Comparison of ENCODE assay signal across 9 cellular contexts in genomic region chr5:103561670-103562069, GRCh38. TPM values are rescaled to one million over a fixed set of nuclear protein-coding genes. Genes with fewer than 3 reads are reported as not detected.
DNase-seq lines count a peak whose midpoint lies in the region; ATAC-seq, FAIRE-seq and TF ChIP-seq lines count a peak whose summit lies in the region.
"Had no signal": no experiment of that assay in that cellular context is flagged by ENCODE, and none has a peak within 500 bp of the region (broad histone marks: within the 10 kb centered on the region; RNA-seq: fewer than 3 reads in every experiment).

No MANE protein-coding gene starts in this region.

- no peaks in the 10 kb centered on the region for H3K27me3 ChIP-seq in hepatocyte
- H3K27me3 ChIP-seq in small intestine (ENCODE audit: control insufficient read depth in 2 of 2, insufficient read depth in 2 of 2, low read length in 2 of 2), result no peaks in the 10 kb centered on the region
- no peaks in the 10 kb centered on the region for H3K27me3 ChIP-seq in effector memory CD4-positive, alpha-beta T cell (replicated peaks; ENCODE audit: control insufficient read depth, insufficient read depth, low read length, poor library complexity, severe bottlenecking)
- H3K27me3 ChIP-seq: BLaER1 had no signal

- peaks cover 17% of the 10 kb centered on the region for H3K79me2 ChIP-seq in hepatocyte

- H3K9me2 ChIP-seq in hepatocyte (replicated peaks; ENCODE audit: insufficient read depth), result no peaks in the 10 kb centered on the region

- H2AFZ ChIP-seq in hepatocyte, result peak overlapping the region; percentile 89

- 58% methylated on average over 4 of the region's 4 CpGs for WGBS in hepatocyte (ENCODE audit: low lambda C conversion rate, missing lambda C conversion rate)
- WGBS in small intestine, 3 donors, result 46 to 68% (median 57%) methylated on average over 4 of the region's 4 CpGs

- peak; percentile 38 for ATAC-seq in SK-N-SH treated with all-trans-retinoic acid at 6 μM for 48 hours

- DNase-seq in NCI-H2227 (lab: John Stamatoyannopoulos, UW; ENCODE audit: unreplicated experiment) (peak; percentile 5), NCI-H2227 treated with DMSO at 0.1 percent for 48 hours (lab: John Stamatoyannopoulos, UW) (no peak), hepatocyte (ENCODE audit: low spot score) (no peak), small intestine (peak; percentile 9), middle frontal gyrus (ENCODE audit: extremely low spot score, low spot score) (no peak)
- no peak for DNase-seq in effector memory CD4-positive, alpha-beta T cell
- DNase-seq in stimulated activated CD4-positive, alpha-beta T cell treated with anti-CD3 and anti-CD28 coated beads, Interleukin-4, amount 100 ng/mL, for 4 hours, result no peak

- H3K4me1 ChIP-seq in hepatocyte (ENCODE audit: insufficient read depth) (peaks cover 9% of the 10 kb centered on the region), small intestine (ENCODE audit: control insufficient read depth in 2 of 2, insufficient read depth in 1 of 2, low read depth in 1 of 2, low read length in 1 of 2) (no peaks in the 10 kb centered on the region)
- no peaks in the 10 kb centered on the region for H3K4me1 ChIP-seq in effector memory CD4-positive, alpha-beta T cell (ENCODE audit: control insufficient read depth, insufficient read depth, low read length, poor library complexity, severe bottlenecking)
- H3K4me1 ChIP-seq: BLaER1 had no signal

- no peak for FAIRE-seq in small intestine (lab: Jason Lieb, UNC)

- H3K4me3 ChIP-seq in hepatocyte (peak overlapping the region; percentile 87), small intestine (ENCODE audit: low read depth in 1 of 2, low read length in 2 of 2) (peak overlapping the region in 1 of 2 donors; percentile 83)
- no peak overlapping the region for H3K4me3 ChIP-seq in effector memory CD4-positive, alpha-beta T cell (ENCODE audit: insufficient read depth, low read depth, low read length, poor library complexity, severe bottlenecking)
- H3K4me3 ChIP-seq: BLaER1 had no signal

- H3K9me3 ChIP-seq in hepatocyte (ENCODE audit: low read depth), result no peaks in the 10 kb centered on the region
- no peaks in the 10 kb centered on the region for H3K9me3 ChIP-seq in small intestine (ENCODE audit: control insufficient read depth, low read depth)
- H3K9me3 ChIP-seq in effector memory CD4-positive, alpha-beta T cell (ENCODE audit: control insufficient read depth, low read length), result no peaks in the 10 kb centered on the region
- H3K9me3 ChIP-seq: BLaER1 had no signal

- no peaks in the 10 kb centered on the region for H3K36me3 ChIP-seq in hepatocyte (replicated peaks; ENCODE audit: insufficient read depth, low read depth)
- H3K36me3 ChIP-seq in small intestine (ENCODE audit: control insufficient read depth in 2 of 2, insufficient read depth in 2 of 2, low read length in 2 of 2), result no peaks in the 10 kb centered on the region
- no peaks in the 10 kb centered on the region for H3K36me3 ChIP-seq in effector memory CD4-positive, alpha-beta T cell (ENCODE audit: control insufficient read depth, insufficient read depth, low read length)
- H3K36me3 ChIP-seq: BLaER1 had no signal

- H3K4me2 ChIP-seq in hepatocyte, result peak overlapping the region; percentile 81
- H3K4me2 ChIP-seq: BLaER1 had no signal

- H4K20me1 ChIP-seq in hepatocyte (ENCODE audit: insufficient read depth, poor library complexity, severe bottlenecking), result no peaks in the 10 kb centered on the region
- H4K20me1 ChIP-seq: BLaER1 had no signal

- TF ChIP-seq CTCF in hepatocyte (IDR thresholded peaks at IDR 0.05; ENCODE audit: poor library complexity), result no peak

- H3K27ac ChIP-seq in hepatocyte, result peak overlapping the region; percentile 98
- H3K27ac ChIP-seq in small intestine (ENCODE audit: low read depth in 1 of 2, low read length in 1 of 2), result no peak overlapping the region
- H3K27ac ChIP-seq in effector memory CD4-positive, alpha-beta T cell (ENCODE audit: insufficient read depth, low read length, poor library complexity, severe bottlenecking), result no peak overlapping the region
- H3K27ac ChIP-seq: BLaER1 had no signal

TF ChIP-seq in SK-N-SH treated with all-trans-retinoic acid at 6 μM for 48 hours, 23 proteins besides CTCF, POLR2A, EP300 and RAD21:
- TF ChIP-seq, protein P1, sequence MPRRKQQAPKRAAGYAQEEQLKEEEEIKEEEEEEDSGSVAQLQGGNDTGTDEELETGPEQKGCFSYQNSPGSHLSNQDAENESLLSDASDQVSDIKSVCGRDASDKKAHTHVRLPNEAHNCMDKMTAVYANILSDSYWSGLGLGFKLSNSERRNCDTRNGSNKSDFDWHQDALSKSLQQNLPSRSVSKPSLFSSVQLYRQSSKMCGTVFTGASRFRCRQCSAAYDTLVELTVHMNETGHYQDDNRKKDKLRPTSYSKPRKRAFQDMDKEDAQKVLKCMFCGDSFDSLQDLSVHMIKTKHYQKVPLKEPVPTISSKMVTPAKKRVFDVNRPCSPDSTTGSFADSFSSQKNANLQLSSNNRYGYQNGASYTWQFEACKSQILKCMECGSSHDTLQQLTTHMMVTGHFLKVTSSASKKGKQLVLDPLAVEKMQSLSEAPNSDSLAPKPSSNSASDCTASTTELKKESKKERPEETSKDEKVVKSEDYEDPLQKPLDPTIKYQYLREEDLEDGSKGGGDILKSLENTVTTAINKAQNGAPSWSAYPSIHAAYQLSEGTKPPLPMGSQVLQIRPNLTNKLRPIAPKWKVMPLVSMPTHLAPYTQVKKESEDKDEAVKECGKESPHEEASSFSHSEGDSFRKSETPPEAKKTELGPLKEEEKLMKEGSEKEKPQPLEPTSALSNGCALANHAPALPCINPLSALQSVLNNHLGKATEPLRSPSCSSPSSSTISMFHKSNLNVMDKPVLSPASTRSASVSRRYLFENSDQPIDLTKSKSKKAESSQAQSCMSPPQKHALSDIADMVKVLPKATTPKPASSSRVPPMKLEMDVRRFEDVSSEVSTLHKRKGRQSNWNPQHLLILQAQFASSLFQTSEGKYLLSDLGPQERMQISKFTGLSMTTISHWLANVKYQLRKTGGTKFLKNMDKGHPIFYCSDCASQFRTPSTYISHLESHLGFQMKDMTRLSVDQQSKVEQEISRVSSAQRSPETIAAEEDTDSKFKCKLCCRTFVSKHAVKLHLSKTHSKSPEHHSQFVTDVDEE (CRISPR knock-in tag; IDR thresholded peaks at IDR 0.05), result no peak
- TF ChIP-seq TOX (CRISPR knock-in tag; IDR thresholded peaks at IDR 0.05; ENCODE audit: borderline replicate concordance) (no peak), PPARA (CRISPR knock-in tag; IDR thresholded peaks at IDR 0.05; ENCODE audit: borderline replicate concordance) (no peak), ZNF565 (CRISPR knock-in tag; conservative IDR thresholded peaks at IDR 0.05; ENCODE audit: low read depth) (no peak), ARNTL (CRISPR knock-in tag; IDR thresholded peaks at IDR 0.05; ENCODE audit: borderline replicate concordance, low read depth) (no peak), ZNF8 (CRISPR knock-in tag; IDR thresholded peaks at IDR 0.05) (no peak), ESRRG (CRISPR knock-in tag; IDR thresholded peaks at IDR 0.05) (no peak), SNAI2 (CRISPR knock-in tag; IDR thresholded peaks at IDR 0.05) (no peak), ZNF70 (CRISPR knock-in tag; IDR thresholded peaks at IDR 0.05) (no peak), ISL1 (CRISPR knock-in tag; IDR thresholded peaks at IDR 0.05) (no peak), CSDC2 (CRISPR knock-in tag; IDR thresholded peaks at IDR 0.05) (no peak), ZC3H10 (CRISPR knock-in tag; IDR thresholded peaks at IDR 0.05) (no peak), OSR1 (CRISPR knock-in tag; IDR thresholded peaks at IDR 0.05) (no peak), BACH2 (CRISPR knock-in tag; IDR thresholded peaks at IDR 0.05; ENCODE audit: borderline replicate concordance) (no peak), TCF4 (CRISPR knock-in tag; IDR thresholded peaks at IDR 0.05; ENCODE audit: borderline replicate concordance) (no peak), RARB (CRISPR knock-in tag; IDR thresholded peaks at IDR 0.05) (no peak), ZFP30 (CRISPR knock-in tag; IDR thresholded peaks at IDR 0.05) (no peak), ZFP3 (CRISPR knock-in tag; IDR thresholded peaks at IDR 0.05) (no peak), CREB5 (CRISPR knock-in tag; IDR thresholded peaks at IDR 0.05; ENCODE audit: low read depth) (no peak)
- TF ChIP-seq, protein P2, sequence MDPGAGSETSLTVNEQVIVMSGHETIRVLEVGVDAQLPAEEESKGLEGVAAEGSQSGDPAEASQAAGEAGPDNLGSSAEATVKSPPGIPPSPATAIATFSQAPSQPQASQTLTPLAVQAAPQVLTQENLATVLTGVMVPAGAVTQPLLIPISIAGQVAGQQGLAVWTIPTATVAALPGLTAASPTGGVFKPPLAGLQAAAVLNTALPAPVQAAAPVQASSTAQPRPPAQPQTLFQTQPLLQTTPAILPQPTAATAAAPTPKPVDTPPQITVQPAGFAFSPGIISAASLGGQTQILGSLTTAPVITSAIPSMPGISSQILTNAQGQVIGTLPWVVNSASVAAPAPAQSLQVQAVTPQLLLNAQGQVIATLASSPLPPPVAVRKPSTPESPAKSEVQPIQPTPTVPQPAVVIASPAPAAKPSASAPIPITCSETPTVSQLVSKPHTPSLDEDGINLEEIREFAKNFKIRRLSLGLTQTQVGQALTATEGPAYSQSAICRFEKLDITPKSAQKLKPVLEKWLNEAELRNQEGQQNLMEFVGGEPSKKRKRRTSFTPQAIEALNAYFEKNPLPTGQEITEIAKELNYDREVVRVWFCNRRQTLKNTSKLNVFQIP (CRISPR knock-in tag; IDR thresholded peaks at IDR 0.05; ENCODE audit: borderline replicate concordance, low read depth), result no peak

RNA-seq across cellular contexts. Expression of gene NUDT12, which starts 0.9 kb away (rescaled TPM):
- 28.5 and 38.9 TPM in 2 replicates for total RNA-seq in hepatocyte
- polyA plus RNA-seq in hepatocyte (7.2 and 7.4 TPM in 2 replicates), small intestine (10 to 100 TPM; 10.6 to 14.9 (median 13.9) TPM)

Comparison
In these comparisons a context has a peak if more than half of its experiments do, and no peak if none do; other contexts are left out.
1. DNase-seq: peak in NCI-H2227 (single experiment) and small intestine (single experiment); none in NCI-H2227 treated with DMSO at 0.1 percent for 48 hours (single experiment), hepatocyte (single experiment), effector memory CD4-positive, alpha-beta T cell (0 of 3), middle frontal gyrus (single experiment) and stimulated activated CD4-positive, alpha-beta T cell treated with anti-CD3 and anti-CD28 coated beads, Interleukin-4, amount 100 ng/mL, for 4 hours (0 of 2).